8 cellular contexts compared by ENCODE assay signal in the genomic region with DNA sequence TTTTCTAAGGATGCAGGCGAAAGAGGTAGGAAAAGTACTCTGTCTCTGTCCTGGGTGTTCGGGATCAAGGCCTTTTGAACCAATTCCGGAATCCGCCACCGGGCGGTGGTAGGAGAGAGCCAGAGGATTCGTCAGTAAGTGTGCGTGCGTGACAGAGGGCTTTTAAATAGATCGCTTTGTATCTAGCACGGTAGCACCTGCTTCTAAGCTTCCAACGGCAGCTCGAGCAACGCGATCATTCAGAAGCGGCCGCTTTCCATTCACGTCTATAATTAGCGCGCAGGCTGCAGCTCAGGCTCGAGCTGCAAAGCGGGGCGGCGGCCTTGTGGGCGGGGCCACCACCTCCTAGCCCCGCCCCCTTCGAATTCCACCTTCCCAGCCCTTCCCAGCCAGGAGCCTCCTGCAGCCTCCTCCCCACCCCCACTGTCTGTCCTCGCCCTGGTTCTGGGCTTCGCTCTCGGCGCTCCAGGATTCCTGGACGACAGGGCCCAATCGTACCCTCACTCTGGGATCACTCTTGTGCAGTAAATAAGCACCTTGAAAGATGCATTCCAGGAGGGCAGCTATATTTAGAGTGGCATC.
DNase-seq lines count a peak whose midpoint lies in the region; FAIRE-seq and TF ChIP-seq lines count a peak whose summit lies in the region.

No MANE protein-coding gene starts in this region.

- DNase-seq in AG04450 (ENCODE audit: low read depth, low spot score) (no peak), H9 (peak; percentile 94), NCI-H69 (lab: John Stamatoyannopoulos, UW) (peak; percentile 97), bronchial epithelial cell (ENCODE audit: low read depth) (peak; percentile 77), iPS-NIHi11 (ENCODE audit: low spot score) (peak; percentile 97), retina (peak; percentile 96), Karpas-422 (no peak), KBM-7 (no peak)

- peak; percentile 47 for TF ChIP-seq CTCF in AG04450 (IDR thresholded peaks at IDR 0.05; ENCODE audit: low read depth, low read length)
- TF ChIP-seq CTCF in H9 (conservative IDR thresholded peaks at IDR 0.05) = peak; percentile 59
- TF ChIP-seq CTCF in bronchial epithelial cell (IDR thresholded peaks at IDR 0.05; ENCODE audit: insufficient read depth, low read length, severe bottlenecking) = peak; percentile 48

- peak overlapping the region; percentile 67 for H3K9ac ChIP-seq in H9 (ENCODE audit: extremely low read depth, insufficient read length, low read length)
- H3K9ac ChIP-seq in Karpas-422 (ENCODE audit: low read length) = no peak overlapping the region

- no peak overlapping the region for H2BK15ac ChIP-seq in H9 (ENCODE audit: low read depth, low read length)

- no peaks in the 10 kb centered on the region for H3K79me1 ChIP-seq in H9 (ENCODE audit: insufficient read depth, low read depth, low read length, poor library complexity, severe bottlenecking)

- H2BK12ac ChIP-seq in H9 (ENCODE audit: insufficient read length, low read depth, low read length) = no peak overlapping the region

- no peak for FAIRE-seq in bronchial epithelial cell (lab: Jason Lieb, UNC)

- peak overlapping the region; percentile 37 to 98 (median 98); a peak in 5 of 7 replicates for H3K27ac Mint-ChIP-seq in H9

- peaks cover 19 to 20% of the 10 kb centered on the region in 2 experiments for H3K4me1 Mint-ChIP-seq in H9

- H4K91ac ChIP-seq in H9 (ENCODE audit: insufficient read length, low read depth, low read length) = no peak overlapping the region

- CTCF ChIA-PET in AG04450 (lab: Charles Lee) = interaction anchor here (1.0 to 1.2 kb wide), 2 partner anchors 1200 to 1209 kb away, joined by 3 to 4 read pairs; no protein-coding TSS in a partner anchor

- no peak overlapping the region for H2BK120ac ChIP-seq in H9 (ENCODE audit: low read depth, low read length, poor library complexity, severe bottlenecking)

- H4K5ac ChIP-seq in H9 (ENCODE audit: insufficient read length, low read depth, low read length) = no peak overlapping the region

- H3K27me3 ChIP-seq in AG04450 (ENCODE audit: control insufficient read depth, insufficient read depth, low read length) = no peaks in the 10 kb centered on the region
- no peaks in the 10 kb centered on the region for H3K27me3 ChIP-seq in H9 (ENCODE audit: insufficient read depth, low read length)
- no peaks in the 10 kb centered on the region for H3K27me3 ChIP-seq in bronchial epithelial cell (ENCODE audit: control insufficient read depth, insufficient read depth, low read length)
- no peaks in the 10 kb centered on the region for H3K27me3 ChIP-seq in Karpas-422 (ENCODE audit: low read length)

- no peak overlapping the region for H3K56ac ChIP-seq in H9 (ENCODE audit: insufficient read length, low read depth, low read length)

- H3K9me3 ChIP-seq in AG04450 (ENCODE audit: control insufficient read depth, insufficient read depth, low read length) (no peaks in the 10 kb centered on the region), H9 (ENCODE audit: control insufficient read depth, low read depth, low read length) (no peaks in the 10 kb centered on the region), Karpas-422 (ENCODE audit: low read length) (no peaks in the 10 kb centered on the region)

- H3K4me2 ChIP-seq in H9 (ENCODE audit: insufficient read depth, insufficient read length, low read length) (peak overlapping the region; percentile 56), Karpas-422 (ENCODE audit: low read depth, low read length, poor library complexity, severe bottlenecking) (no peak overlapping the region)

- H4K8ac ChIP-seq in H9 (replicated peaks; ENCODE audit: insufficient read length, low read depth, low read length) = no peak overlapping the region

- H3K4me1 ChIP-seq in H9 (ENCODE audit: insufficient read depth, low read length) (peaks cover 9% of the 10 kb centered on the region), Karpas-422 (ENCODE audit: low read length) (peaks cover 7% of the 10 kb centered on the region)

- no CpG with 5 or more reads among the region's 33 CpGs for WGBS in H9 (ENCODE audit: extremely low coverage, insufficient read length, low lambda C conversion rate)

- peaks cover 6% of the 10 kb centered on the region for H3K23me2 ChIP-seq in H9 (ENCODE audit: insufficient read length, low read depth, low read length, poor library complexity, severe bottlenecking)

- no peak overlapping the region for H3K4ac ChIP-seq in H9 (ENCODE audit: low read depth, low read length)

- H3K79me2 ChIP-seq in H9 (ENCODE audit: insufficient read depth, low read length) (no peaks in the 10 kb centered on the region), Karpas-422 (ENCODE audit: low read length) (no peaks in the 10 kb centered on the region)

- peak overlapping the region; percentile 77 to 84 for H3K4me3 Mint-ChIP-seq in H9

- no peaks in the 10 kb centered on the region for H3K36me3 Mint-ChIP-seq in H9 (ENCODE audit: insufficient read depth in 1 of 3, low read depth in 3 of 3)

- H3K9me3 Mint-ChIP-seq in H9 = no peaks in the 10 kb centered on the region

- H2BK5ac ChIP-seq in H9 (ENCODE audit: insufficient read length, low read length) = no peak overlapping the region

- H3K23ac ChIP-seq in H9 (ENCODE audit: insufficient read length, low read depth, low read length) = no peak overlapping the region

- in situ Hi-C loops in KBM-7 (cut with MboI; ENCODE audit: low pct_unique_long_range_greater_than_20kb, low sequenced_read_pairs) = no loop called here

- H3T11ph ChIP-seq in H9 (ENCODE audit: low read length) = no peak overlapping the region

- H3K14ac ChIP-seq in H9 (ENCODE audit: insufficient read depth, low read length) = peak overlapping the region; percentile 69; the same call in 1 of the 2 replicates

- H2BK20ac ChIP-seq in H9 (ENCODE audit: low read depth, low read length, poor library complexity, severe bottlenecking) = no peak overlapping the region

- H3K27me3 Mint-ChIP-seq in H9 (ENCODE audit: low read depth) = peaks cover 13% of the 10 kb centered on the region

- peak overlapping the region; percentile 11 for H3K27ac ChIP-seq in AG04450 (ENCODE audit: low read depth, low read length)
- H3K27ac ChIP-seq in H9 (ENCODE audit: insufficient read length, low read depth, low read length) = peak overlapping the region; percentile 1
- no peak overlapping the region for H3K27ac ChIP-seq in Karpas-422 (ENCODE audit: low read length)

- no peak overlapping the region for H2AFZ ChIP-seq in H9 (ENCODE audit: low read length)
- no peak overlapping the region for H2AFZ ChIP-seq in Karpas-422 (ENCODE audit: low read length)

- H4K20me1 ChIP-seq in H9 (ENCODE audit: control insufficient read depth, insufficient read depth, insufficient read length) (no peaks in the 10 kb centered on the region), Karpas-422 (ENCODE audit: insufficient read depth, low read depth, low read length) (no peaks in the 10 kb centered on the region)

- H3K9me2 ChIP-seq in Karpas-422 (replicated peaks; ENCODE audit: insufficient read depth, low read length) = no peaks in the 10 kb centered on the region

- peak overlapping the region; percentile 73 for H3K18ac ChIP-seq in H9 (ENCODE audit: insufficient read length, low read depth, low read length)

- H2AK5ac ChIP-seq in H9 (ENCODE audit: insufficient read length, low read length) = no peak overlapping the region

- H3K4me3 ChIP-seq in AG04450 (ENCODE audit: low read depth, low read length) (peak overlapping the region; percentile 45), bronchial epithelial cell (ENCODE audit: low read depth, low read length) (peak overlapping the region; percentile 35), Karpas-422 (ENCODE audit: low read length) (no peak overlapping the region)

- H3K36me3 ChIP-seq in bronchial epithelial cell (ENCODE audit: control insufficient read depth, insufficient read depth, low read length) = no peaks in the 10 kb centered on the region
- H3K36me3 ChIP-seq in Karpas-422 (ENCODE audit: insufficient read depth, low read length) = no peaks in the 10 kb centered on the region

- POLR2A ChIA-PET in AG04450 (lab: Yijun Ruan, JAX) = no interaction called here

Comparison
In these comparisons a context has a peak if more than half of its experiments do, and no peak if none do; other contexts are left out.
1. DNase-seq: peak in H9 (single experiment), NCI-H69 (single experiment), bronchial epithelial cell (single experiment), iPS-NIHi11 (single experiment) and retina (single experiment); none in AG04450 (single experiment), Karpas-422 (single experiment) and KBM-7 (single experiment).
2. Peak in every context shown above with its lines, with median percentiles within 50 percentile points of each other: CTCF ChIP-seq.